ENCODE assay signal across 16 cellular contexts in the genomic region with DNA sequence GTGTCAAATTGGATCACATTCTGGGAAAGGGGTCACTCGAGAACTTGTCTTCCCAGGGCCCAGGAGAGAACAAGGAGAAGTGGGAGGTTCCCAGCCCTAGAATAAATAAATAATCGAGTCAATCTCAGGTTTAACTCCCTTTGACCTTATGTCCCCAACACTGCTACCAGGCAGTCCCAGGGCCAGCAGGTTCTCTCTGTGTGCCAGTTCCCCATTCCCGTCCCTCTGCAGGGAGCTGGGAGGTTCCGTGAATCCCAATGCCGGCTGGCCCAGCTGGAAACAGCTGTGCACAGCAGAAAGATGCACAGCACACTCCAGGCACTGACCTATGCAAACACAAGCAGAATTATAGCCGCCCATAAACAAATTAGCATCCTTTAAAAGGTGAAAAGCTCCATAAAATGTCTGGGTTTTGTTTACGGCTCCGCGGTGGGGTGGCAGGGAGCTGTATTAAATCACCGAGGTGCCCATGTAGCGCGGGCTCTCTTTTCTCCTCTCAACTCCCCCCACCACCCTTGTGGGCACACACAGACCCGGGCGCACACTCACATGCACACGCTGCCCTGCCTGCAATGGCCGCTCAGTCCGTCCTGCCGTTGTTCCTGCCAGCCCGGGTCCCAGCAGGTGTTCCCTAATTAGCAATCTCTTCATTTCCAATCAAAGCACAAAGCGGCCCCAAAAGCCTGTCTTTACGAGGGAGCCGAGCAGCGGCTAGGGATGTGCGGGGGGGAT. TPM values are rescaled to one million over a fixed set of nuclear protein-coding genes. Genes with fewer than 3 reads are reported as not detected.
A peak's percentile ranks its signal among the peaks of the same experiment; 100 is the strongest.
DNase-seq lines count a peak whose midpoint lies in the region; ATAC-seq lines count a peak whose summit lies in the region.
"Had no signal": no experiment of that assay in that cellular context is flagged by ENCODE, and none has a peak within 500 bp of the region (broad histone marks: within the 10 kb centered on the region; RNA-seq: fewer than 3 reads in every experiment).

No MANE protein-coding gene starts in this region.

- DNase-seq in NCI-H2171 treated with DMSO at 0.1 percent for 48 hours (lab: John Stamatoyannopoulos, UW) (peak; percentile 57), left ventricle myocardium superior (no peak), trophoblast cell (no peak), H4 (ENCODE audit: low spot score) (no peak)
- DNase-seq: activated CD4-positive, alpha-beta T cell treated with anti-CD3 and anti-CD28 coated beads for 1 hour; C1 segment of cervical spinal cord; RPMI8226; stimulated activated CD4-positive, alpha-beta T cell treated with anti-CD3 and anti-CD28 coated beads, Interleukin-1b, Interleukin-23, amount 100 ng/mL, for 48 hours; T-helper 1 cell had no signal

- ATAC-seq in left ventricle myocardium superior (peak; percentile 41), GM19023 (IDR thresholded peaks at IDR 0.05; ENCODE audit: unreplicated experiment) (no peak), HG02938 (IDR thresholded peaks at IDR 0.05; ENCODE audit: unreplicated experiment) (no peak)

- no peak overlapping the region for H2BK120ac ChIP-seq in trophoblast cell (ENCODE audit: insufficient read depth, low read length, poor library complexity)

- no peak overlapping the region for H3K14ac ChIP-seq in trophoblast cell (ENCODE audit: low read length)

- H3K27me3 ChIP-seq in HUES6 (ENCODE audit: control insufficient read depth, insufficient read depth, low read length) (peaks cover 36% of the 10 kb centered on the region), trophoblast cell (ENCODE audit: insufficient read depth, low read length) (peaks cover 16% of the 10 kb centered on the region)
- H3K27me3 ChIP-seq: gastrocnemius medialis had no signal

- no peak overlapping the region for H4K8ac ChIP-seq in trophoblast cell (ENCODE audit: low read depth, low read length)

- H2BK12ac ChIP-seq in trophoblast cell (ENCODE audit: low read length), result no peak overlapping the region

- no peak overlapping the region for H4K12ac ChIP-seq in trophoblast cell (ENCODE audit: low read depth, low read length)

- H3K36me3 ChIP-seq in HUES6 (ENCODE audit: control insufficient read depth, insufficient read depth, low read length) (no peaks in the 10 kb centered on the region), trophoblast cell (ENCODE audit: control insufficient read depth in 1 of 2, insufficient read depth in 2 of 2, low read length in 2 of 2) (no peaks in the 10 kb centered on the region)
- H3K36me3 ChIP-seq: gastrocnemius medialis, thoracic aorta had no signal

- H3K4me2 ChIP-seq in trophoblast cell (ENCODE audit: low read length), result no peak overlapping the region

- H3K4ac ChIP-seq in trophoblast cell (ENCODE audit: low read depth, low read length), result no peak overlapping the region

- no peak overlapping the region for H4K91ac ChIP-seq in trophoblast cell (ENCODE audit: low read depth, low read length)

- H2AK5ac ChIP-seq in trophoblast cell (ENCODE audit: low read length), result no peak overlapping the region

- no peaks in the 10 kb centered on the region for H3K79me1 ChIP-seq in trophoblast cell (ENCODE audit: low read length)

- H3K27ac ChIP-seq in HUES6 (ENCODE audit: low read depth, low read length), result no peak overlapping the region
- no peak overlapping the region for H3K27ac ChIP-seq in trophoblast cell (ENCODE audit: low read depth, low read length)
- H3K27ac ChIP-seq: gastrocnemius medialis, thoracic aorta had no signal

- no peaks in the 10 kb centered on the region for H3K79me2 ChIP-seq in trophoblast cell (ENCODE audit: control insufficient read depth, insufficient read depth, low read length, poor library complexity)

- H3K23ac ChIP-seq in trophoblast cell (ENCODE audit: low read length), result no peak overlapping the region

- no peak overlapping the region for H2BK5ac ChIP-seq in trophoblast cell (ENCODE audit: low read depth, low read length, poor library complexity)

- intact Hi-C loops in left ventricle myocardium superior (cut with micrococcal nuclease), result no loop called here

- H3K18ac ChIP-seq in trophoblast cell (ENCODE audit: low read length), result no peak overlapping the region

- WGBS in trophoblast cell (ENCODE audit: extremely low coverage, insufficient coverage, insufficient read length), result no CpG with 5 or more reads among the region's 24 CpGs

- H2AFZ ChIP-seq in trophoblast cell (ENCODE audit: insufficient read depth, low read length, poor library complexity), result peak overlapping the region; percentile 47

- H3K4me3 ChIP-seq in HUES6 (ENCODE audit: low read depth, low read length) (peak overlapping the region; percentile 53), trophoblast cell (ENCODE audit: low read depth, low read length) (no peak overlapping the region)
- H3K4me3 ChIP-seq: gastrocnemius medialis, thoracic aorta had no signal

- H3K9ac ChIP-seq in HUES6 (ENCODE audit: low read length) (no peak overlapping the region), trophoblast cell (ENCODE audit: low read length) (no peak overlapping the region)

- H3K9me3 ChIP-seq in HUES6 (ENCODE audit: control insufficient read depth, insufficient read depth, low read depth, low read length) (no peaks in the 10 kb centered on the region), trophoblast cell (ENCODE audit: insufficient read depth, low read depth, low read length) (peaks cover 3% of the 10 kb centered on the region)
- H3K9me3 ChIP-seq: gastrocnemius medialis, thoracic aorta had no signal

- H3K4me1 ChIP-seq in HUES6 (ENCODE audit: control insufficient read depth, insufficient read depth, low read length) (peaks cover 26% of the 10 kb centered on the region), trophoblast cell (ENCODE audit: control insufficient read depth in 1 of 2, insufficient read depth in 2 of 2, low read length in 2 of 2) (no peaks in the 10 kb centered on the region)

RNA-seq across cellular contexts. Expression of a gene that starts 46.6 kb away (rescaled TPM):
- total RNA-seq in left ventricle myocardium superior, result 4.6 TPM
- 0.22 TPM in 2 replicates for polyA plus RNA-seq in trophoblast cell (2013)
- total RNA-seq in H4 (2014; rRNA removed; shearing (Covaris generic)), result 0.04 TPM in 1 of 2 replicates, not detected in the other
- total RNA-seq: kidney epithelial cell, pulmonary artery endothelial cell had no signal
